Comparison of ENCODE assay signal across 8 cellular contexts in genomic region chr4:9153008-9153570, GRCh38. TPM values are rescaled to one million over a fixed set of nuclear protein-coding genes. Genes with fewer than 3 reads are reported as not detected.
DNase-seq lines count a peak whose midpoint lies in the region; ATAC-seq and TF ChIP-seq lines count a peak whose summit lies in the region.
"Not testable (repeated sequence)": the region's sequence is repeated elsewhere in the genome, so short reads cannot be mapped to it uniquely, and the experiment has no call there.

No MANE protein-coding gene starts in this region.

- H3K9me3 ChIP-seq in MG63; esophagus muscularis mucosa; mesodermal cell (ENCODE audit: control insufficient read depth, low read length): not testable (repeated sequence)

- DNase-seq in AML-193 (lab: John Stamatoyannopoulos, UW) (peak; percentile 61 to 74), MG63 (peak; percentile 93), SK-MEL-5 (ENCODE audit: low read depth, low spot score) (peak; percentile 93), esophagus muscularis mucosa (ENCODE audit: extremely low spot score) (peak; percentile 100)
- DNase-seq in activated effector memory CD4-positive, alpha-beta T cell treated with Interleukin-2 at 50 U/mL for 16 hours = peak; percentile 97
- peak; percentile 90 to 94 for DNase-seq in stimulated activated CD4-positive, alpha-beta T cell treated with anti-CD3 and anti-CD28 coated beads, Interleukin-4, amount 100 ng/mL, for 48 hours (ENCODE audit: low read depth in 2 of 2)

- intact Hi-C loops in esophagus muscularis mucosa (cut with DNase I) = not testable (repeated sequence)

- peak in 2 of 3 experiments; percentile 10 to 24 for TF ChIP-seq CTCF in esophagus muscularis mucosa (IDR thresholded peaks at IDR 0.05)

- H3K27ac ChIP-seq in esophagus muscularis mucosa (replicated peaks in 1 of 4) (peak overlapping the region; percentile 75 to 96 (median 90)), mesodermal cell (ENCODE audit: low read depth, low read length, severe bottlenecking) (peak overlapping the region; percentile 81)

- ATAC-seq in GM21390 (IDR thresholded peaks at IDR 0.05; ENCODE audit: unreplicated experiment) = peak; percentile 96

- peaks cover 4 to 14% (median 8%) of the 10 kb centered on the region in 4 donors for H3K4me1 ChIP-seq in esophagus muscularis mucosa
- not testable (repeated sequence) for H3K4me1 ChIP-seq in mesodermal cell (ENCODE audit: control insufficient read depth, insufficient read depth, low read length, poor library complexity, severe bottlenecking)

- H3K4me3 ChIP-seq in MG63 = peak overlapping the region; percentile 61
- H3K4me3 ChIP-seq in esophagus muscularis mucosa = peak overlapping the region; percentile 75 to 85 (median 78)
- peak overlapping the region; percentile 53 for H3K4me3 ChIP-seq in mesodermal cell (ENCODE audit: extremely low read depth, insufficient read depth, low read length, poor library complexity, severe bottlenecking)

- not testable (repeated sequence) for H3K27me3 ChIP-seq in MG63, esophagus muscularis mucosa

- WGBS in esophagus muscularis mucosa = 0% methylated on average over 17 of the region's 53 CpGs
- WGBS in mesodermal cell (ENCODE audit: insufficient coverage in 2 of 2), 2 experiments = 8 to 9% methylated on average over 20 to 22 of the region's 53 CpGs

- TF ChIP-seq EP300 in esophagus muscularis mucosa (IDR thresholded peaks at IDR 0.05) = not testable (repeated sequence)

- not testable (repeated sequence) for H3K36me3 ChIP-seq in MG63; esophagus muscularis mucosa; mesodermal cell (ENCODE audit: control insufficient read depth, insufficient read depth, low read length)

- in situ Hi-C loops in SK-MEL-5 (cut with HindIII; ENCODE audit: low pct_unique_long_range_greater_than_20kb, low sequenced_read_pairs) = not testable (repeated sequence)

- TF ChIP-seq POLR2A in esophagus muscularis mucosa (IDR thresholded peaks at IDR 0.05; ENCODE audit: low read depth) = not testable (repeated sequence)

RNA-seq across cellular contexts. Expression of gene FAM90A26, which starts 17.1 kb away (rescaled TPM):
- total RNA-seq in MG63 (2014; rRNA removed; shearing (Covaris generic); ENCODE audit: low replicate concordance) = not detected in 2 replicates
- not detected in 2 replicates for total RNA-seq in SK-MEL-5 (2014; rRNA removed; shearing (Covaris generic))
- polyA plus RNA-seq in SK-MEL-5 (2015; cell fraction: cytosol; rRNA removed) = not detected in 2 replicates
- polyA plus RNA-seq in SK-MEL-5 (2015; cell fraction: nucleus; rRNA removed) = not detected in 2 replicates
- total RNA-seq in esophagus muscularis mucosa = not detected
- polyA plus RNA-seq in mesodermal cell (2013, experiment 1 of 2) = not detected
- polyA plus RNA-seq in mesodermal cell (2013, experiment 2 of 2) = not detected

RNA-seq across cellular contexts. Expression of gene USP17L10, which starts 57.4 kb away (rescaled TPM):
- total RNA-seq in MG63 (2014; rRNA removed; shearing (Covaris generic); ENCODE audit: low replicate concordance) = not detected in 2 replicates
- not detected in 2 replicates for total RNA-seq in SK-MEL-5 (2014; rRNA removed; shearing (Covaris generic))
- polyA plus RNA-seq in SK-MEL-5 (2015; cell fraction: cytosol; rRNA removed) = not detected in 2 replicates
- not detected in 2 replicates for polyA plus RNA-seq in SK-MEL-5 (2015; cell fraction: nucleus; rRNA removed)
- total RNA-seq in esophagus muscularis mucosa = not detected
- polyA plus RNA-seq in mesodermal cell (2013, experiment 1 of 2) = not detected
- polyA plus RNA-seq in mesodermal cell (2013, experiment 2 of 2) = not detected

Comparison
In these comparisons a context has a peak if more than half of its experiments do, and no peak if none do; other contexts are left out.
1. Peak in every context shown above with its lines: DNase-seq, ATAC-seq, H3K4me3 ChIP-seq and H3K27ac ChIP-seq.